Comparison of ENCODE assay signal across 10 cellular contexts in genomic region chr2:43345391-43345813, GRCh38.
DNase-seq lines count a peak whose midpoint lies in the region; ATAC-seq and TF ChIP-seq lines count a peak whose summit lies in the region.
"Had no signal": no experiment of that assay in that cellular context is flagged by ENCODE, and none has a peak within 500 bp of the region (broad histone marks: within the 10 kb centered on the region; RNA-seq: fewer than 3 reads in every experiment).

No MANE protein-coding gene starts in this region.

- no peaks in the 10 kb centered on the region for H3K27me3 ChIP-seq in iPS-20b (ENCODE audit: insufficient read depth, low read length)

- peak; percentile 60 for ATAC-seq in sciatic nerve
- ATAC-seq in GM18907 (IDR thresholded peaks at IDR 0.05; ENCODE audit: unreplicated experiment) = no peak
- ATAC-seq: activated T-helper 17 cell treated with anti-CD3 and anti-CD28 coated beads, Interleukin-2, amount 50 U/mL, for 72 hours had no signal

- DNase-seq in H4 (ENCODE audit: low spot score) (peak; percentile 53), astrocyte of the hippocampus (ENCODE audit: low read depth, low spot score) (peak; percentile 79), sciatic nerve (ENCODE audit: low spot score) (no peak), HPDE6-E6E7 (ENCODE audit: extremely low spot score) (no peak), midbrain (lab: John Stamatoyannopoulos, UW) (no peak), HFFc6 (no peak)
- DNase-seq: NCI-H1105 had no signal

- H3K27me3 Mint-ChIP-seq in HFFc6 (ENCODE audit: insufficient read depth) = no peaks in the 10 kb centered on the region
- H3K27me3 Mint-ChIP-seq: activated T-helper 17 cell treated with anti-CD3 and anti-CD28 coated beads, Interleukin-2, amount 50 U/mL, for 72 hours had no signal

- H3K4me1 ChIP-seq in iPS-20b (ENCODE audit: insufficient read depth, low read length) = peaks cover 30% of the 10 kb centered on the region

- no peak overlapping the region for H3K9ac ChIP-seq in iPS-20b (ENCODE audit: low read depth, low read length)

- no peak overlapping the region for H3K27ac Mint-ChIP-seq in HFFc6
- H3K27ac Mint-ChIP-seq: activated T-helper 17 cell treated with anti-CD3 and anti-CD28 coated beads, Interleukin-2, amount 50 U/mL, for 72 hours had no signal

- no peaks in the 10 kb centered on the region; the same call in 1 of the 2 replicates for H3K36me3 Mint-ChIP-seq in HFFc6 (ENCODE audit: low read depth)

- H3K9me3 ChIP-seq in iPS-20b (ENCODE audit: insufficient read depth, low read depth, low read length) = no peaks in the 10 kb centered on the region

- intact Hi-C loops in sciatic nerve (cut with DNase I) = no loop called here

- peak overlapping the region; percentile 41; the same call in 1 of the 2 replicates for H3K4me3 ChIP-seq in iPS-20b (ENCODE audit: low read length)

- no peak overlapping the region for H3K4me3 Mint-ChIP-seq in HFFc6
- H3K4me3 Mint-ChIP-seq: activated T-helper 17 cell treated with anti-CD3 and anti-CD28 coated beads, Interleukin-2, amount 50 U/mL, for 72 hours had no signal

- no peaks in the 10 kb centered on the region for H3K9me3 Mint-ChIP-seq in HFFc6
- H3K9me3 Mint-ChIP-seq: activated T-helper 17 cell treated with anti-CD3 and anti-CD28 coated beads, Interleukin-2, amount 50 U/mL, for 72 hours had no signal

- no peak for TF ChIP-seq CTCF in HFFc6 (IDR thresholded peaks at IDR 0.05)

- H3K27ac ChIP-seq in iPS-20b (ENCODE audit: low read length) = peak overlapping the region; percentile 72

- H3K4me1 Mint-ChIP-seq in HFFc6 (ENCODE audit: low read depth) = peaks cover 65% of the 10 kb centered on the region
- H3K4me1 Mint-ChIP-seq: activated T-helper 17 cell treated with anti-CD3 and anti-CD28 coated beads, Interleukin-2, amount 50 U/mL, for 72 hours had no signal

- 0 out of 2 replicates have a peak, but pooled peaks cover 7% of the 10 kb centered on the region for H3K36me3 ChIP-seq in iPS-20b (ENCODE audit: insufficient read depth, low read depth, low read length)

Comparison
In these comparisons a context has a peak if more than half of its experiments do, and no peak if none do; other contexts are left out.
1. DNase-seq: peak in H4 (single experiment) and astrocyte of the hippocampus (single experiment); none in sciatic nerve (single experiment), HPDE6-E6E7 (single experiment), midbrain (single experiment) and HFFc6 (single experiment).